ENCODE assay signal across 23 cellular contexts in genomic region chr9:35478871-35479270, GRCh38. TPM values are rescaled to one million over a fixed set of nuclear protein-coding genes. Genes with fewer than 3 reads are reported as not detected.
A peak's percentile ranks its signal among the peaks of the same experiment; 100 is the strongest.
DNase-seq lines count a peak whose midpoint lies in the region; ATAC-seq, FAIRE-seq and TF ChIP-seq lines count a peak whose summit lies in the region.
"Had no signal": no experiment of that assay in that cellular context is flagged by ENCODE, and none has a peak within 500 bp of the region (broad histone marks: within the 10 kb centered on the region; RNA-seq: fewer than 3 reads in every experiment).

No MANE protein-coding gene starts in this region.

- H3K4me1 ChIP-seq in Panc1 (ENCODE audit: control insufficient read depth, insufficient read depth, low read length) (peaks cover 8% of the 10 kb centered on the region), osteoblast (ENCODE audit: insufficient read depth, low read length) (peaks cover 9% of the 10 kb centered on the region)
- H3K4me1 ChIP-seq: BLaER1 had no signal

- peak; percentile 33 for FAIRE-seq in GM19239 (lab: Jason Lieb, UNC)
- FAIRE-seq: A204.1, D721Med, GM12878 had no signal

- no TSS peak for BruUV-seq in Panc1 (replicated peaks; lab: Mats Ljungman, UMichigan)

- H3K9me3 Mint-ChIP-seq in endothelial cell (ENCODE audit: unreplicated experiment), result no peaks in the 10 kb centered on the region
- H3K9me3 Mint-ChIP-seq in activated T-helper 17 cell treated with anti-CD3 and anti-CD28 coated beads, Interleukin-2, amount 50 U/mL, for 72 hours, result no peaks in the 10 kb centered on the region
- H3K9me3 Mint-ChIP-seq in activated CD4-positive, alpha-beta memory T cell treated with anti-CD3 and anti-CD28 coated beads for 36 hours, result no peaks in the 10 kb centered on the region
- H3K9me3 Mint-ChIP-seq: CD4-positive, CD25-positive, alpha-beta regulatory T cell; CD8-positive, alpha-beta T cell; GM23338; H9 had no signal

- POLR2A ChIA-PET in Panc1 (lab: Charles Lee), result interaction anchor here (0.6 kb wide), 1 partner anchor 319 kb away, joined by 4 read pairs; no protein-coding TSS in a partner anchor
- POLR2A ChIA-PET in activated CD4-positive, alpha-beta memory T cell treated with anti-CD3 and anti-CD28 coated beads for 36 hours (lab: Charles Lee), result no interaction called here

- H4K20me1 ChIP-seq in osteoblast (ENCODE audit: insufficient read depth, low read length), result no peaks in the 10 kb centered on the region
- H4K20me1 ChIP-seq: BLaER1 had no signal

- TF ChIP-seq CTCF in Panc1 (IDR thresholded peaks at IDR 0.05) (no peak), endothelial cell (IDR thresholded peaks at IDR 0.05; ENCODE audit: unreplicated experiment) (no peak), osteoblast (IDR thresholded peaks at IDR 0.05; ENCODE audit: extremely low read depth, low read depth, low read length) (no peak)

- H3K27ac ChIP-seq in Panc1 (ENCODE audit: low read length) (peak overlapping the region; percentile 20; the same call in 1 of the 2 replicates), osteoblast (ENCODE audit: low read depth, low read length) (no peak overlapping the region)
- H3K27ac ChIP-seq: 22Rv1, BLaER1, C4-2B had no signal

- H3K4me3 Mint-ChIP-seq in endothelial cell (ENCODE audit: unreplicated experiment), result no peak overlapping the region
- H3K4me3 Mint-ChIP-seq in activated T-helper 17 cell treated with anti-CD3 and anti-CD28 coated beads, Interleukin-2, amount 50 U/mL, for 72 hours, result no peak overlapping the region
- H3K4me3 Mint-ChIP-seq in activated CD4-positive, alpha-beta memory T cell treated with anti-CD3 and anti-CD28 coated beads for 36 hours, result no peak overlapping the region
- H3K4me3 Mint-ChIP-seq: B cell; CD4-positive, CD25-positive, alpha-beta regulatory T cell; CD8-positive, alpha-beta T cell; GM23338; H9 had no signal

- H3K4me2 ChIP-seq in osteoblast (ENCODE audit: insufficient read depth, low read length), result no peak overlapping the region
- H3K4me2 ChIP-seq: BLaER1, GM23338 had no signal

- intact Hi-C loops in Panc1 (cut with micrococcal nuclease; ENCODE audit: unreplicated experiment), result loop anchor here (5.0 to 10.0 kb wide), 2 partner anchors 222 to 284 kb away; no protein-coding TSS in a partner anchor
- intact Hi-C loops in activated CD4-positive, alpha-beta memory T cell treated with anti-CD3 and anti-CD28 coated beads for 36 hours (cut with micrococcal nuclease), result no loop called here

- no peak overlapping the region for H3K4me3 ChIP-seq in Panc1 (ENCODE audit: low read depth in 2 of 2, low read length in 2 of 2)
- H3K4me3 ChIP-seq in osteoblast (ENCODE audit: insufficient read depth, low read length), result no peak overlapping the region
- H3K4me3 ChIP-seq: BLaER1, GM12878, GM23338 had no signal

- no peak for DNase-seq in GM19239 (ENCODE audit: insufficient read length, low spot score)
- no peak for DNase-seq in Panc1 (ENCODE audit: low read depth, low spot score)
- DNase-seq in endothelial cell (ENCODE audit: low spot score), result no peak
- peak; percentile 9 for DNase-seq in osteoblast (ENCODE audit: insufficient read length, low spot score, missing footprints)
- DNase-seq in activated CD8-positive, alpha-beta memory T cell treated with anti-CD3 and anti-CD28 coated beads, Interleukin-2, amount 50 U/mL, for 48 hours, result no peak
- no peak for DNase-seq in activated CD4-positive, alpha-beta memory T cell treated with anti-CD3 and anti-CD28 coated beads for 36 hours
- DNase-seq: CD4-positive, CD25-positive, alpha-beta regulatory T cell; CD8-positive, alpha-beta T cell; DMS 273 treated with DMSO at 0.1 percent for 48 hours; DMS79; EL; GDM1; H9 had no signal

- no peaks in the 10 kb centered on the region for H3K36me3 ChIP-seq in Panc1 (ENCODE audit: control insufficient read depth, insufficient read depth, low read length)
- H3K36me3 ChIP-seq in osteoblast (ENCODE audit: insufficient read depth, low read length), result no peaks in the 10 kb centered on the region
- H3K36me3 ChIP-seq: BLaER1 had no signal

- H3K9me3 ChIP-seq in Panc1 (ENCODE audit: control insufficient read depth, insufficient read depth, low read depth, low read length) (no peaks in the 10 kb centered on the region), osteoblast (ENCODE audit: low read depth, low read length) (no peaks in the 10 kb centered on the region)
- H3K9me3 ChIP-seq: BLaER1 had no signal

- no peaks in the 10 kb centered on the region for H3K79me2 ChIP-seq in osteoblast (ENCODE audit: insufficient read depth, low read length)

- CTCF ChIA-PET in Panc1 (lab: Charles Lee), result interaction anchor here (0.9 kb wide), 1 partner anchor 71 kb away, joined by 5 read pairs; no protein-coding TSS in a partner anchor
- CTCF ChIA-PET in activated CD4-positive, alpha-beta memory T cell treated with anti-CD3 and anti-CD28 coated beads for 36 hours (lab: Charles Lee), result interaction anchor here (1.2 to 6.5 kb wide), 4 partner anchors 75 to 580 kb away, joined by 3 to 60 read pairs (median 30); partner anchors contain the start of gene ATOSB

- H3K27me3 Mint-ChIP-seq in endothelial cell (ENCODE audit: unreplicated experiment), result no peaks in the 10 kb centered on the region
- peaks cover 25% of the 10 kb centered on the region for H3K27me3 Mint-ChIP-seq in activated T-helper 17 cell treated with anti-CD3 and anti-CD28 coated beads, Interleukin-2, amount 50 U/mL, for 72 hours
- peaks cover 3% of the 10 kb centered on the region for H3K27me3 Mint-ChIP-seq in activated CD4-positive, alpha-beta memory T cell treated with anti-CD3 and anti-CD28 coated beads for 36 hours

- H3K27ac Mint-ChIP-seq in endothelial cell (ENCODE audit: unreplicated experiment), result peak overlapping the region; percentile 61
- H3K27ac Mint-ChIP-seq in activated T-helper 17 cell treated with anti-CD3 and anti-CD28 coated beads, Interleukin-2, amount 50 U/mL, for 72 hours, result no peak overlapping the region
- no peak overlapping the region for H3K27ac Mint-ChIP-seq in activated CD4-positive, alpha-beta memory T cell treated with anti-CD3 and anti-CD28 coated beads for 36 hours
- H3K27ac Mint-ChIP-seq: B cell; CD8-positive, alpha-beta T cell; GM23338; H9 had no signal

- no peak overlapping the region for H2AFZ ChIP-seq in osteoblast (ENCODE audit: low read length)
- H2AFZ ChIP-seq: GM23338 had no signal

- ATAC-seq in Panc1, result no peak
- no peak for ATAC-seq in activated T-helper 17 cell treated with anti-CD3 and anti-CD28 coated beads, Interleukin-2, amount 50 U/mL, for 72 hours (replicated peaks)
- ATAC-seq: CD8-positive, alpha-beta T cell; GM12878; GM23338; HCT116 had no signal

- H3K36me3 Mint-ChIP-seq in endothelial cell (ENCODE audit: low read depth, unreplicated experiment), result no peaks in the 10 kb centered on the region
- no peaks in the 10 kb centered on the region for H3K36me3 Mint-ChIP-seq in activated T-helper 17 cell treated with anti-CD3 and anti-CD28 coated beads, Interleukin-2, amount 50 U/mL, for 72 hours (ENCODE audit: low read depth)
- no peaks in the 10 kb centered on the region for H3K36me3 Mint-ChIP-seq in activated CD4-positive, alpha-beta memory T cell treated with anti-CD3 and anti-CD28 coated beads for 36 hours
- H3K36me3 Mint-ChIP-seq: CD4-positive, CD25-positive, alpha-beta regulatory T cell; CD8-positive, alpha-beta T cell had no signal

- in situ Hi-C loops in Panc1 (cut with HindIII; ENCODE audit: low pct_unique_long_range_greater_than_20kb, low sequenced_read_pairs), result no loop called here

- H3K4me1 Mint-ChIP-seq in endothelial cell (ENCODE audit: unreplicated experiment), result peaks cover 14% of the 10 kb centered on the region
- H3K4me1 Mint-ChIP-seq in activated T-helper 17 cell treated with anti-CD3 and anti-CD28 coated beads, Interleukin-2, amount 50 U/mL, for 72 hours, result no peaks in the 10 kb centered on the region
- no peaks in the 10 kb centered on the region for H3K4me1 Mint-ChIP-seq in activated CD4-positive, alpha-beta memory T cell treated with anti-CD3 and anti-CD28 coated beads for 36 hours (ENCODE audit: low read depth)
- H3K4me1 Mint-ChIP-seq: B cell; CD4-positive, CD25-positive, alpha-beta regulatory T cell; GM23338 had no signal

- H3K27me3 ChIP-seq in Panc1 (ENCODE audit: control insufficient read depth, insufficient read depth, low read length), result no peaks in the 10 kb centered on the region
- H3K27me3 ChIP-seq in osteoblast (ENCODE audit: insufficient read depth, low read length), result peaks cover 4% of the 10 kb centered on the region
- H3K27me3 ChIP-seq: BLaER1 had no signal

RNA-seq across cellular contexts. Expression of gene RUSC2, which starts 11.0 kb away (rescaled TPM):
- 49.9 TPM for total RNA-seq in Panc1 (2021; ENCODE audit: unreplicated experiment)
- polyA plus RNA-seq in Panc1 (2012; ENCODE audit: insufficient read length), result 30.4 TPM
- total RNA-seq in endothelial cell (ENCODE audit: unreplicated experiment), result 22.3 TPM
- total RNA-seq in osteoblast, result 25.0 and 28.6 TPM in 2 replicates
- total RNA-seq in activated T-helper 17 cell treated with anti-CD3 and anti-CD28 coated beads, Interleukin-2, amount 50 U/mL, for 72 hours, result 1 to 10 TPM; 1.3 to 1.9 TPM
- total RNA-seq in activated CD4-positive, alpha-beta memory T cell treated with anti-CD3 and anti-CD28 coated beads for 36 hours, result 1 to 10 TPM; 2.7 to 3.0 TPM
- total RNA-seq: GM12878 had no signal
- polyA plus RNA-seq: GM12878 had no signal
